Comparison of ENCODE assay signal across 8 cellular contexts in the genomic region with DNA sequence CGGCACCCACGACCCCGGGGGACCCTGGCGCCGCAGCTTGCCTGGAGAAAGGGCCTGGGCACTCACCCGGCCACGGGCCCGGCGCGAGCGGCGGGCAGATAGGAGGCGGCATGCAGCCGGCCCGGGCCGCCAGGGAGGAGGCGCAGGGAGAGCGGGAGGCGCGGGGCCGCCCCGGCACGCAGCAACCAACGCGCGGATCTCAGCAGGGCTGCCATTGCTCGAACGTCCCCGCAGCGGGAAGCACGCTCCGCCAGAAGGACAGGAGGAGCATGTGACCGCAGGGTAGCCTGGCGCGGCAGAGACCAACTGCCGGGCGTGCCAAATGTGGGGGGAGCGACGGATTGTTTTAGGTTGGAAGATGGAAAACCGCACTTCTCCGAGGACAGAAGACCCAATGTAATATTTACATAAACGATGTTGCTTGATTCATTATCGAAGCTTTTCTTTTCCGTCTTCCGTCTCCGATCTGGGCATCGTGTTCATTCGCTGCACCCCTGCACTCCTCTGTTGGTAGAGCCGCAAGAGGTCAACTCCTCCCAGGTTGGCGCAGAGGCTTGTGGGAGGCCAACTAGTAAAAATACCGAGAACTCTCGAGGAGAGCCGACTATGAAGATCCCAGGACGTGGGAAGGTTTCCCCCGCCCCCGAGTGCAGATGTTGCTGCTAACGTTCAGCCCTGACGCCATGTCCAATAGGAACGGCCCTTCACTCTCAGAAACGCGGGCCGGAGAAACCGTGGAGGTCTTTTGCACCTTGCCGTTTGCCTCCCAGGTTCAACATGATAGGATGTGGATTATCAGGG.
DNase-seq lines count a peak whose midpoint lies in the region; ATAC-seq and TF ChIP-seq lines count a peak whose summit lies in the region.

A gene (minus strand): TSS at position 257 of the 801 bp plus-strand sequence. CDS start 42 bp downstream, at position 215.

- ATAC-seq in GM19025 (IDR thresholded peaks at IDR 0.05; ENCODE audit: low read depth, unreplicated experiment) (peak; percentile 90), HG03342 (IDR thresholded peaks at IDR 0.05; ENCODE audit: unreplicated experiment) (peak; percentile 88)
- ATAC-seq in activated CD4-positive, CD25-positive, alpha-beta regulatory T cell treated with anti-CD3 and anti-CD28 coated beads, Interleukin-2, amount 50 U/mL, for 24 hours, result peak; percentile 92

- peak within 1 kb of the TSS; percentile 99 for H3K4me3 ChIP-seq in AG09309 (ENCODE audit: control insufficient read depth, low read depth, low read length)

- no peak for TF ChIP-seq CTCF in AG09309 (IDR thresholded peaks at IDR 0.05; ENCODE audit: control insufficient read depth, insufficient read depth, low read depth, low read length, missing control alignments)

- DNase-seq in AG09309 (ENCODE audit: low read depth) (peak; percentile 91), NCI-H446 treated with DMSO at 0.1 percent for 48 hours (lab: John Stamatoyannopoulos, UW) (peak; percentile 94), cerebellar cortex (ENCODE audit: low spot score) (peak; percentile 97), iris pigment epithelial cell (ENCODE audit: low read depth) (peak; percentile 98)
- DNase-seq in stimulated activated CD4-positive, alpha-beta T cell treated with anti-CD3 and anti-CD28 coated beads, Interleukin-12 subunit alpha, Interleukin-12 subunit beta, amount 100 ng/mL, for 24 hours (ENCODE audit: low read depth in 2 of 2), result peak; percentile 84 to 88

Comparison
In these comparisons a context has a peak if more than half of its experiments do, and no peak if none do; other contexts are left out.
1. Peak in every context shown above with its lines: DNase-seq, ATAC-seq and H3K4me3 ChIP-seq.